In genomic region chr5:171205375-171205774, GRCh38 we compare ENCODE assay signal across 18 cellular contexts.
DNase-seq lines count a peak whose midpoint lies in the region; ATAC-seq, FAIRE-seq and TF ChIP-seq lines count a peak whose summit lies in the region.
"Had no signal": no experiment of that assay in that cellular context is flagged by ENCODE, and none has a peak within 500 bp of the region (broad histone marks: within the 10 kb centered on the region; RNA-seq: fewer than 3 reads in every experiment).

No MANE protein-coding gene starts in this region.

- DNase-seq in NCI-H82 (lab: John Stamatoyannopoulos, UW) (peak; percentile 13), NCI-H82 treated with DMSO at 0.1 percent for 48 hours (lab: John Stamatoyannopoulos, UW; ENCODE audit: unreplicated experiment) (no peak), SK-N-SH (peak; percentile 44), mesendoderm (peak; percentile 27), GM12891 (ENCODE audit: insufficient read length, low spot score) (no peak), NCI-H446 (lab: John Stamatoyannopoulos, UW) (no peak), HuH-7 (ENCODE audit: low spot score) (no peak)
- DNase-seq: AML-193; CD4-positive, CD25-positive, alpha-beta regulatory T cell; DMS79; Karpas-422; MM.1S; NCI-H1105; Peyer's patch; Right ventricle myocardium superior had no signal

- TF ChIP-seq CTCF in SK-N-SH (IDR thresholded peaks at IDR 0.05), result no peak

- no peak overlapping the region for H3K23ac ChIP-seq in mesendoderm (ENCODE audit: low read length)

- POLR2A ChIA-PET in SK-N-SH (lab: Yijun Ruan, JAX), result interaction anchor here (1.1 to 1.6 kb wide), 4 partner anchors 13 to 183 kb away, joined by 3 to 9 read pairs (median 6); partner anchors contain the start of genes NPM1 and TLX3

- no peaks in the 10 kb centered on the region for H3K9me2 ChIP-seq in SK-N-SH

- FAIRE-seq in GM12891 (lab: Jason Lieb, UNC), result no peak
- FAIRE-seq: A204.1, G401.6 had no signal

- H2AK5ac ChIP-seq in mesendoderm (ENCODE audit: low read length), result no peak overlapping the region

- H3K27me3 ChIP-seq in SK-N-SH (ENCODE audit: insufficient read depth) (no peaks in the 10 kb centered on the region), mesendoderm (ENCODE audit: insufficient read depth, low read length, poor library complexity) (no peaks in the 10 kb centered on the region)
- H3K27me3 ChIP-seq: Peyer's patch had no signal

- H3K9ac ChIP-seq in SK-N-SH, result no peak overlapping the region
- H3K9ac ChIP-seq in mesendoderm (ENCODE audit: low read length), result no peak overlapping the region

- H3K56ac ChIP-seq in mesendoderm (ENCODE audit: low read length), result no peak overlapping the region

- no peak overlapping the region for H3K4ac ChIP-seq in mesendoderm (ENCODE audit: low read depth, low read length)

- H3K36me3 ChIP-seq in SK-N-SH (replicated peaks in 1 of 2; ENCODE audit: control insufficient read depth in 1 of 2, insufficient read depth in 2 of 2, low read length in 1 of 2) (peaks cover 0 to 2% of the 10 kb centered on the region in 2 experiments), mesendoderm (ENCODE audit: control insufficient read depth, insufficient read depth, low read length) (no peaks in the 10 kb centered on the region)
- H3K36me3 ChIP-seq: Peyer's patch had no signal

- ATAC-seq in GM19467 (IDR thresholded peaks at IDR 0.05; ENCODE audit: unreplicated experiment), result no peak

- H3K79me1 ChIP-seq in mesendoderm (ENCODE audit: low read length), result no peaks in the 10 kb centered on the region

- no peaks in the 10 kb centered on the region for H3K9me3 ChIP-seq in SK-N-SH
- H3K9me3 ChIP-seq: Peyer's patch had no signal

- no peaks in the 10 kb centered on the region for H4K20me1 ChIP-seq in SK-N-SH (ENCODE audit: insufficient read depth)

- no peak overlapping the region for H2BK5ac ChIP-seq in mesendoderm (ENCODE audit: low read length)

- peak in 1 of 2 experiments; percentile 81; a peak in 2 of 4 replicates for TF ChIP-seq EP300 in SK-N-SH (IDR thresholded peaks at IDR 0.05; ENCODE audit: borderline replicate concordance in 1 of 2, low read depth in 1 of 2, low read length in 1 of 2)

- H3F3A ChIP-seq in SK-N-SH (replicated peaks; ENCODE audit: insufficient read depth), result peaks cover 3% of the 10 kb centered on the region

- H2BK15ac ChIP-seq in mesendoderm (replicated peaks; ENCODE audit: low read depth), result no peak overlapping the region

- peaks cover 0 to 42% of the 10 kb centered on the region in 2 experiments; a peak in 2 of 4 replicates for H3K4me1 ChIP-seq in SK-N-SH (ENCODE audit: control insufficient read depth in 1 of 2, insufficient read depth in 2 of 2, low read depth in 1 of 2, low read length in 1 of 2)
- H3K4me1 ChIP-seq in mesendoderm (ENCODE audit: control insufficient read depth, low read depth, low read length), result no peaks in the 10 kb centered on the region
- H3K4me1 ChIP-seq: Peyer's patch had no signal

- H2BK120ac ChIP-seq in mesendoderm (ENCODE audit: low read depth, low read length), result no peak overlapping the region

- H3K18ac ChIP-seq in mesendoderm (ENCODE audit: low read length), result no peak overlapping the region

- H4K5ac ChIP-seq in mesendoderm (ENCODE audit: low read length), result no peak overlapping the region

- no peak; the same call in 1 of the 2 replicates for TF ChIP-seq RAD21 in SK-N-SH (IDR thresholded peaks at IDR 0.05; ENCODE audit: low read length)

- TF ChIP-seq POLR2A in GM12891 (IDR thresholded peaks at IDR 0.05; ENCODE audit: low read depth, low read length), result no peak

- H4K8ac ChIP-seq in mesendoderm (ENCODE audit: low read depth, low read length), result no peak overlapping the region

- H3K79me2 ChIP-seq in SK-N-SH (ENCODE audit: insufficient read depth), result no peaks in the 10 kb centered on the region
- H3K79me2 ChIP-seq in mesendoderm (ENCODE audit: control insufficient read depth, insufficient read depth, low read length), result no peaks in the 10 kb centered on the region

- H3K4me2 ChIP-seq in SK-N-SH (no peak overlapping the region), mesendoderm (ENCODE audit: low read length) (no peak overlapping the region)

- CTCF ChIA-PET in SK-N-SH (lab: Yijun Ruan, JAX), result interaction anchor here (0.7 to 6.0 kb wide), 17 partner anchors 13 to 217 kb away, joined by 3 to 62 read pairs (median 4); no protein-coding TSS in a partner anchor

- H3K4me3 ChIP-seq in SK-N-SH (ENCODE audit: low read depth in 2 of 2, low read length in 1 of 2) (no peak overlapping the region), mesendoderm (ENCODE audit: low read length) (no peak overlapping the region)
- H3K4me3 ChIP-seq: Peyer's patch had no signal

- H3K27ac ChIP-seq in SK-N-SH (ENCODE audit: low read depth in 2 of 2, low read length in 1 of 2) (peak overlapping the region in 1 of 2 experiments; percentile 96; a peak in 2 of 4 replicates), mesendoderm (ENCODE audit: low read depth, low read length) (no peak overlapping the region)
- H3K27ac ChIP-seq: Peyer's patch had no signal

- 69% methylated on average over 8 of the region's 8 CpGs for WGBS in SK-N-SH (ENCODE audit: low lambda C conversion rate)
- WGBS in mesendoderm (ENCODE audit: extremely low coverage, insufficient coverage, low lambda C conversion rate), result no CpG with 5 or more reads among the region's 8 CpGs

- no peak overlapping the region for H2AFZ ChIP-seq in SK-N-SH (ENCODE audit: low read depth)

TF ChIP-seq in SK-N-SH, 30 proteins besides CTCF, POLR2A, EP300 and RAD21:
- TF ChIP-seq GATA2 (CRISPR knock-in tag; IDR thresholded peaks at IDR 0.05), result peak; percentile 75
- peak; percentile 10; the same call in 1 of the 2 replicates for TF ChIP-seq RFX5 (IDR thresholded peaks at IDR 0.05; ENCODE audit: low read length)
- TF ChIP-seq MXI1 (IDR thresholded peaks at IDR 0.05; ENCODE audit: low read depth, low read length), result peak; percentile 65; the same call in 1 of the 2 replicates
- TF ChIP-seq FOXJ3 (CRISPR knock-in tag; IDR thresholded peaks at IDR 0.05), result 0 out of 2 replicates have a peak, but pooled peaks have one; percentile 53
- TF ChIP-seq NRF1 (IDR thresholded peaks at IDR 0.05; ENCODE audit: low read depth, low read length), result no peak
- no peak for TF ChIP-seq ZBTB33 (IDR thresholded peaks at IDR 0.05; ENCODE audit: borderline replicate concordance, low read depth)
- peak; percentile 21; the same call in 1 of the 2 replicates for TF ChIP-seq SMC3 (IDR thresholded peaks at IDR 0.05; ENCODE audit: low read depth, low read length)
TF ChIP-seq in SK-N-SH: peak in this region for 5.

TF ChIP-seq in GM12891, 5 proteins besides CTCF, POLR2A, EP300 and RAD21:
- TF ChIP-seq TAF1 (IDR thresholded peaks at IDR 0.05; ENCODE audit: low read depth, low read length) (no peak), PAX5 (IDR thresholded peaks at IDR 0.05; ENCODE audit: insufficient read depth, low read length, severe bottlenecking) (no peak), POU2F2 (IDR thresholded peaks at IDR 0.05; ENCODE audit: low read depth, low read length) (no peak), POLR2AphosphoS5 (IDR thresholded peaks at IDR 0.05; ENCODE audit: low read depth, low read length) (no peak), SPI1 (IDR thresholded peaks at IDR 0.05; ENCODE audit: low read depth, low read length) (no peak)

Comparison
In these comparisons a context has a peak if more than half of its experiments do, and no peak if none do; other contexts are left out.
1. DNase-seq: peak in NCI-H82 (single experiment), SK-N-SH (single experiment) and mesendoderm (single experiment); none in NCI-H82 treated with DMSO at 0.1 percent for 48 hours (single experiment), GM12891 (single experiment), NCI-H446 (0 of 2) and HuH-7 (single experiment).